Comparison of ENCODE assay signal across 20 cellular contexts in genomic region chr15:99275061-99275460, GRCh38.
"Had no signal": no experiment of that assay in that cellular context is flagged by ENCODE, and none has a peak within 500 bp of the region (broad histone marks: within the 10 kb centered on the region; RNA-seq: fewer than 3 reads in every experiment).

No MANE protein-coding gene starts in this region.

- H3K36me3 Mint-ChIP-seq: natural killer cell had no signal

- H3K4me1 ChIP-seq: esophagus muscularis mucosa, lower lobe of right lung, pancreas had no signal

- H3K36me3 ChIP-seq: left lung, lower lobe of right lung, pancreas had no signal

- DNase-seq: effector memory CD8-positive, alpha-beta T cell; foreskin fibroblast; immature natural killer cell; left lung; lower lobe of right lung; natural killer cell; occipital lobe; pancreas; right cardiac atrium; small intestine; stimulated activated CD4-positive, alpha-beta T cell treated with anti-CD3 and anti-CD28 coated beads, Interleukin-12 subunit alpha, Interleukin-12 subunit beta, amount 100 ng/mL, for 4 hours; stimulated activated naive CD4-positive, alpha-beta T cell treated with Interleukin-2 at 50 U/mL for 16 hours; trophoblast cell had no signal

- H3K4me3 ChIP-seq: esophagus muscularis mucosa, left lung, lower lobe of right lung, pancreas had no signal

- H3K27ac ChIP-seq: epithelial cell of prostate, esophagus muscularis mucosa, left lung, lower lobe of right lung, pancreas had no signal

- H3K9me3 Mint-ChIP-seq: dendritic cell treated with granulocyte-macrophage colony-stimulating factor and Interleukin-4, amounts not matched to agents 40 ng/mL and 50 ng/mL, for 4 days; effector memory CD8-positive, alpha-beta T cell; immature natural killer cell; memory B cell; natural killer cell had no signal

- H3K4me1 Mint-ChIP-seq: mesothelial cell of epicardium, neural crest cell had no signal

- H3K27ac Mint-ChIP-seq: dendritic cell treated with granulocyte-macrophage colony-stimulating factor and Interleukin-4, amounts not matched to agents 40 ng/mL and 50 ng/mL, for 4 days; immature natural killer cell; memory B cell; mesothelial cell of epicardium; natural killer cell; progenitor cell of endocrine pancreas had no signal

- H3K27me3 Mint-ChIP-seq: dendritic cell treated with granulocyte-macrophage colony-stimulating factor and Interleukin-4, amounts not matched to agents 40 ng/mL and 50 ng/mL, for 4 days; effector memory CD8-positive, alpha-beta T cell; memory B cell; progenitor cell of endocrine pancreas had no signal

- H3K9me3 ChIP-seq: esophagus muscularis mucosa, left lung, lower lobe of right lung, pancreas had no signal

- ATAC-seq: effector memory CD8-positive, alpha-beta T cell; left lung; lower lobe of right lung; natural killer cell; pancreas; right cardiac atrium had no signal

- H3K27me3 ChIP-seq: esophagus muscularis mucosa, left lung, pancreas had no signal

- H3K4me3 Mint-ChIP-seq: dendritic cell treated with granulocyte-macrophage colony-stimulating factor and Interleukin-4, amounts not matched to agents 40 ng/mL and 50 ng/mL, for 4 days; effector memory CD8-positive, alpha-beta T cell; immature natural killer cell; memory B cell; mesothelial cell of epicardium; natural killer cell; neural crest cell had no signal
